16 cellular contexts compared by ENCODE assay signal in the genomic region with DNA sequence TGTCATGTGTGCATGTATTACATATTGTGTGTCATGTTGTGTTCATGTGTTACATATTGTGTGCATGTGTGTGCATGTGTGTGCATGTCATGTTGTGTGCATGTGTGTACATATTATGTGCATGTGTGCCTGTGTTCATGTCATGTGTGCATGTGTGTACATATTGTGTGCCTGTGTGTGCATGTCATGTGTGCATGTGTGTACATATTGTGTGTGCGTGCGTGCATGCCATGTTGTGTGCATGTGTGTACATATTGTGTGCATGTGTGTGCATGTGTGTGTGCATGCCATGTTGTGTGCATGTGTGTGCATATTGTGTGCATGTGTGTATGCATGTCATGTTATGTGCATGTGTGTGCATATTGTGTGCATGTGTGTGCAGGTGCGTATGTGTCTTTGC.
A peak's percentile ranks its signal among the peaks of the same experiment; 100 is the strongest.
DNase-seq lines count a peak whose midpoint lies in the region; ATAC-seq, FAIRE-seq and TF ChIP-seq lines count a peak whose summit lies in the region.
"Had no signal": no experiment of that assay in that cellular context is flagged by ENCODE, and none has a peak within 500 bp of the region (broad histone marks: within the 10 kb centered on the region; RNA-seq: fewer than 3 reads in every experiment).

No MANE protein-coding gene starts in this region.

- no peak overlapping the region for H2BK5ac ChIP-seq in neuronal stem cell (ENCODE audit: low read length)

- no peak overlapping the region for H2AK5ac ChIP-seq in neuronal stem cell (ENCODE audit: low read depth, low read length)

- H3K4ac ChIP-seq in neuronal stem cell (ENCODE audit: low read length), result no peak overlapping the region

- no peak for TF ChIP-seq POLR2A in GM12892 (IDR thresholded peaks at IDR 0.05; ENCODE audit: low read depth, low read length)
- TF ChIP-seq POLR2A in esophagus squamous epithelium (IDR thresholded peaks at IDR 0.05), result no peak

- H3K9ac ChIP-seq in neuronal stem cell (ENCODE audit: low read depth, low read length, poor library complexity), result peak overlapping the region; percentile 50
- H3K9ac ChIP-seq: GM23248, KMS-11 had no signal

- TF ChIP-seq CTCF in HEK293 (tag by site-specific recombination; IDR thresholded peaks at IDR 0.05) (no peak), bronchial epithelial cell (IDR thresholded peaks at IDR 0.05; ENCODE audit: insufficient read depth, low read length, severe bottlenecking) (no peak), esophagus squamous epithelium (IDR thresholded peaks at IDR 0.05) (no peak)

- H3K18ac ChIP-seq in neuronal stem cell (ENCODE audit: low read length), result no peak overlapping the region

- H3K23ac ChIP-seq in neuronal stem cell (ENCODE audit: low read depth, low read length, poor library complexity), result no peak overlapping the region

- DNase-seq in GM12892 (ENCODE audit: insufficient read length), result no peak
- DNase-seq in bronchial epithelial cell (ENCODE audit: low read depth), result no peak
- DNase-seq in neuronal stem cell (ENCODE audit: low spot score), result no peak
- no peak for DNase-seq in esophagus squamous epithelium (lab: John Stamatoyannopoulos, UW)
- DNase-seq: CD4-positive, alpha-beta memory T cell; DMS79; GM23248; HCEC 1CT had no signal

- CTCF ChIA-PET in HEK293 (lab: Yijun Ruan, JAX), result no interaction called here

- H4K8ac ChIP-seq in neuronal stem cell (ENCODE audit: low read depth, low read length), result no peak overlapping the region

- H3K36me3 ChIP-seq in HEK293 (ENCODE audit: control insufficient read depth in 2 of 2, insufficient read depth in 1 of 2, low read length in 2 of 2) (no peaks in the 10 kb centered on the region), bronchial epithelial cell (ENCODE audit: control insufficient read depth, insufficient read depth, low read length) (no peaks in the 10 kb centered on the region), neuronal stem cell (replicated peaks in 1 of 2; ENCODE audit: control insufficient read depth in 2 of 2, insufficient read depth in 2 of 2, low read length in 2 of 2) (peaks cover 0 to 2% of the 10 kb centered on the region in 2 donors), esophagus squamous epithelium (no peaks in the 10 kb centered on the region)
- H3K36me3 ChIP-seq: BE2C had no signal

- no peak overlapping the region for H2BK12ac ChIP-seq in neuronal stem cell (ENCODE audit: low read length)

- H3K4me1 ChIP-seq in HEK293 (ENCODE audit: control insufficient read depth, insufficient read depth, low read length) (peaks cover 3% of the 10 kb centered on the region; the same call in 1 of the 2 replicates), neuronal stem cell (ENCODE audit: control insufficient read depth in 2 of 2, insufficient read depth in 1 of 2, low read depth in 1 of 2, low read length in 2 of 2) (peaks cover 0 to 7% of the 10 kb centered on the region in 2 donors), esophagus squamous epithelium (no peaks in the 10 kb centered on the region)
- H3K4me1 ChIP-seq: A549 had no signal

- POLR2A ChIA-PET in HEK293 (lab: Yijun Ruan, JAX), result no interaction called here

- no peak overlapping the region for H3K4me2 ChIP-seq in neuronal stem cell (ENCODE audit: insufficient read depth, low read length, poor library complexity, severe bottlenecking)
- H3K4me2 ChIP-seq: A549, KMS-11 had no signal

- no peak overlapping the region for H2BK120ac ChIP-seq in neuronal stem cell (ENCODE audit: low read depth, low read length)

- H3K27ac ChIP-seq in HEK293 (ENCODE audit: extremely low read depth, low read depth, low read length) (no peak overlapping the region), neuronal stem cell (replicated peaks; ENCODE audit: low read length) (no peak overlapping the region), esophagus squamous epithelium (no peak overlapping the region)
- H3K27ac ChIP-seq: A549, C4-2B, GM23248, KMS-11 had no signal

- peak overlapping the region; percentile 22 for H3K14ac ChIP-seq in neuronal stem cell (ENCODE audit: low read length)

- no peak overlapping the region for H2AFZ ChIP-seq in neuronal stem cell (ENCODE audit: low read length)
- H2AFZ ChIP-seq: GM23248 had no signal

- intact Hi-C loops in esophagus squamous epithelium (cut with DNase I), result no loop called here

- H3K79me1 ChIP-seq in neuronal stem cell (ENCODE audit: low read depth, low read length), result no peaks in the 10 kb centered on the region

- H4K91ac ChIP-seq in neuronal stem cell (ENCODE audit: low read depth, low read length, poor library complexity), result peak overlapping the region; percentile 41

- ATAC-seq in GM21717 (IDR thresholded peaks at IDR 0.05; ENCODE audit: unreplicated experiment), result no peak
- no peak for ATAC-seq in GM19452 (IDR thresholded peaks at IDR 0.05; ENCODE audit: unreplicated experiment)
- ATAC-seq: A549 had no signal

- H3K4me3 ChIP-seq in HEK293 (ENCODE audit: low read depth, low read length) (no peak overlapping the region), bronchial epithelial cell (ENCODE audit: low read depth, low read length) (no peak overlapping the region), neuronal stem cell (ENCODE audit: low read length in 2 of 2) (peak overlapping the region in 1 of 2 donors; percentile 67), esophagus squamous epithelium (no peak overlapping the region)
- H3K4me3 ChIP-seq: A549, GM23248 had no signal

- no CpG with 5 or more reads among the region's 3 CpGs for WGBS in neuronal stem cell (ENCODE audit: extremely low coverage in 2 of 2, insufficient read length in 2 of 2, insufficient replicate concordance in 1 of 2), 2 donors
- 81 to 91% methylated on average over 2 to 3 of the region's 3 CpGs for WGBS in esophagus squamous epithelium, 2 donors

- no peak overlapping the region for H2BK15ac ChIP-seq in neuronal stem cell (ENCODE audit: low read length)

- FAIRE-seq in GM12892 (lab: Jason Lieb, UNC) (peak; percentile 56), bronchial epithelial cell (lab: Jason Lieb, UNC) (peak; percentile 97)
- FAIRE-seq: A549, GM19239 had no signal

- H3K9me3 ChIP-seq in HEK293 (ENCODE audit: control insufficient read depth, insufficient read depth, low read depth, low read length), result no peaks in the 10 kb centered on the region
- H3K9me3 ChIP-seq in neuronal stem cell (replicated peaks in 1 of 2; ENCODE audit: control insufficient read depth in 2 of 2, insufficient read depth in 1 of 2, low read depth in 1 of 2, low read length in 2 of 2), result peaks cover 0 to 9% of the 10 kb centered on the region in 2 donors
- H3K9me3 ChIP-seq in esophagus squamous epithelium, result no peaks in the 10 kb centered on the region
- H3K9me3 ChIP-seq: A549, BE2C had no signal

- H3K27me3 ChIP-seq in bronchial epithelial cell (ENCODE audit: control insufficient read depth, insufficient read depth, low read length) (no peaks in the 10 kb centered on the region), neuronal stem cell (ENCODE audit: control insufficient read depth in 3 of 3, insufficient read depth in 3 of 3, low read depth in 1 of 3, low read length in 3 of 3) (peaks cover 0 to 3% (median 0%) of the 10 kb centered on the region in 3 experiments), esophagus squamous epithelium (no peaks in the 10 kb centered on the region)
- H3K27me3 ChIP-seq: BE2C had no signal

TF ChIP-seq in HEK293, 187 proteins besides CTCF, POLR2A, EP300 and RAD21 (continues in another document):
- TF ChIP-seq ZSCAN16 (tag by site-specific recombination; IDR thresholded peaks at IDR 0.05) (no peak), ZNF561 (tag by site-specific recombination; IDR thresholded peaks at IDR 0.05; ENCODE audit: borderline replicate concordance) (no peak)
- TF ChIP-seq, protein P1, sequence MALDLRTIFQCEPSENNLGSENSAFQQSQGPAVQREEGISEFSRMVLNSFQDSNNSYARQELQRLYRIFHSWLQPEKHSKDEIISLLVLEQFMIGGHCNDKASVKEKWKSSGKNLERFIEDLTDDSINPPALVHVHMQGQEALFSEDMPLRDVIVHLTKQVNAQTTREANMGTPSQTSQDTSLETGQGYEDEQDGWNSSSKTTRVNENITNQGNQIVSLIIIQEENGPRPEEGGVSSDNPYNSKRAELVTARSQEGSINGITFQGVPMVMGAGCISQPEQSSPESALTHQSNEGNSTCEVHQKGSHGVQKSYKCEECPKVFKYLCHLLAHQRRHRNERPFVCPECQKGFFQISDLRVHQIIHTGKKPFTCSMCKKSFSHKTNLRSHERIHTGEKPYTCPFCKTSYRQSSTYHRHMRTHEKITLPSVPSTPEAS (tag by site-specific recombination; IDR thresholded peaks at IDR 0.05), result peak; percentile 82
- TF ChIP-seq, protein P2, sequence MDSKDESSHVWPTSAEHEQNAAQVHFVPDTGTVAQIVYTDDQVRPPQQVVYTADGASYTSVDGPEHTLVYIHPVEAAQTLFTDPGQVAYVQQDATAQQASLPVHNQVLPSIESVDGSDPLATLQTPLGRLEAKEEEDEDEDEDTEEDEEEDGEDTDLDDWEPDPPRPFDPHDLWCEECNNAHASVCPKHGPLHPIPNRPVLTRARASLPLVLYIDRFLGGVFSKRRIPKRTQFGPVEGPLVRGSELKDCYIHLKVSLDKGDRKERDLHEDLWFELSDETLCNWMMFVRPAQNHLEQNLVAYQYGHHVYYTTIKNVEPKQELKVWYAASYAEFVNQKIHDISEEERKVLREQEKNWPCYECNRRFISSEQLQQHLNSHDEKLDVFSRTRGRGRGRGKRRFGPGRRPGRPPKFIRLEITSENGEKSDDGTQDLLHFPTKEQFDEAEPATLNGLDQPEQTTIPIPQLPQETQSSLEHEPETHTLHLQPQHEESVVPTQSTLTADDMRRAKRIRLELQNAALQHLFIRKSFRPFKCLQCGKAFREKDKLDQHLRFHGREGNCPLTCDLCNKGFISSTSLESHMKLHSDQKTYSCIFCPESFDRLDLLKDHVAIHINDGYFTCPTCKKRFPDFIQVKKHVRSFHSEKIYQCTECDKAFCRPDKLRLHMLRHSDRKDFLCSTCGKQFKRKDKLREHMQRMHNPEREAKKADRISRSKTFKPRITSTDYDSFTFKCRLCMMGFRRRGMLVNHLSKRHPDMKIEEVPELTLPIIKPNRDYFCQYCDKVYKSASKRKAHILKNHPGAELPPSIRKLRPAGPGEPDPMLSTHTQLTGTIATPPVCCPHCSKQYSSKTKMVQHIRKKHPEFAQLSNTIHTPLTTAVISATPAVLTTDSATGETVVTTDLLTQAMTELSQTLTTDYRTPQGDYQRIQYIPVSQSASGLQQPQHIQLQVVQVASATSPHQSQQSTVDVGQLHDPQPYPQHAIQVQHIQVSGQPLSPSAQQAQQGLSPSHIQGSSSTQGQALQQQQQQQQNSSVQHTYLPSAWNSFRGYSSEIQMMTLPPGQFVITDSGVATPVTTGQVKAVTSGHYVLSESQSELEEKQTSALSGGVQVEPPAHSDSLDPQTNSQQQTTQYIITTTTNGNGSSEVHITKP (tag by site-specific recombination; IDR thresholded peaks at IDR 0.05), result no peak
